16 cellular contexts compared by ENCODE assay signal in genomic region chr17:78180508-78180907, GRCh38. TPM values are rescaled to one million over a fixed set of nuclear protein-coding genes. Genes with fewer than 3 reads are reported as not detected.
A peak's percentile ranks its signal among the peaks of the same experiment; 100 is the strongest.
DNase-seq lines count a peak whose midpoint lies in the region; TF ChIP-seq lines count a peak whose summit lies in the region.
"Had no signal": no experiment of that assay in that cellular context is flagged by ENCODE, and none has a peak within 500 bp of the region (broad histone marks: within the 10 kb centered on the region; RNA-seq: fewer than 3 reads in every experiment).

No MANE protein-coding gene starts in this region.

- no peaks in the 10 kb centered on the region for H3K36me3 ChIP-seq in CD8-positive, alpha-beta memory T cell (ENCODE audit: insufficient read depth, low read length)
- H3K36me3 ChIP-seq in Peyer's patch (no peaks in the 10 kb centered on the region), fibroblast of lung (ENCODE audit: control insufficient read depth, insufficient read depth, low read length) (peaks cover 6% of the 10 kb centered on the region), rectal smooth muscle tissue (ENCODE audit: control insufficient read depth, insufficient read depth, low read length) (no peaks in the 10 kb centered on the region)

- peak overlapping the region in 7 of 8 donors; percentile 6 to 89 (median 52) for H3K27ac Mint-ChIP-seq in CD8-positive, alpha-beta memory T cell

- TF ChIP-seq CTCF in Peyer's patch (IDR thresholded peaks at IDR 0.05) (no peak), fibroblast of lung (conservative IDR thresholded peaks at IDR 0.05 in 1 of 2, IDR thresholded peaks at IDR 0.05 in 1 of 2; ENCODE audit: low read depth in 1 of 2, low read length in 2 of 2) (no peak)

- H3K9ac ChIP-seq in fibroblast of lung (ENCODE audit: insufficient read depth, low read length) (no peak overlapping the region), rectal smooth muscle tissue (ENCODE audit: low read length) (no peak overlapping the region)

- H3K4me3 ChIP-seq in CD8-positive, alpha-beta memory T cell (ENCODE audit: low read length), result no peak overlapping the region
- no peak overlapping the region for H3K4me3 ChIP-seq in Peyer's patch
- peak overlapping the region in 1 of 4 experiments; percentile 38 for H3K4me3 ChIP-seq in fibroblast of lung (replicated peaks in 1 of 4; ENCODE audit: control extremely low read depth in 1 of 4, insufficient read depth in 1 of 4, low read depth in 3 of 4, low read length in 4 of 4)
- H3K4me3 ChIP-seq in rectal smooth muscle tissue (ENCODE audit: low read length), result no peak overlapping the region
- H3K4me3 ChIP-seq: SK-N-MC had no signal

- H3K9me3 Mint-ChIP-seq in CD8-positive, alpha-beta memory T cell, result no peaks in the 10 kb centered on the region

- CTCF ChIA-PET in CD8-positive, alpha-beta memory T cell (lab: Charles Lee), result interaction anchor here (1.0 to 1.5 kb wide), 3 partner anchors 42 to 52 kb away, joined by 3 to 4 read pairs (median 3); partner anchors contain the start of gene TMC6

- H3K4me1 ChIP-seq in CD8-positive, alpha-beta memory T cell (ENCODE audit: insufficient read depth, low read length), result peaks cover 12% of the 10 kb centered on the region
- H3K4me1 ChIP-seq in Peyer's patch (peaks cover 0 to 32% (median 11%) of the 10 kb centered on the region in 4 donors), fibroblast of lung (ENCODE audit: control insufficient read depth, extremely low read depth, insufficient read depth, low read length) (no peaks in the 10 kb centered on the region), rectal smooth muscle tissue (ENCODE audit: control insufficient read depth, insufficient read depth, low read length) (peaks cover 12% of the 10 kb centered on the region)

- H3K27me3 ChIP-seq in CD8-positive, alpha-beta memory T cell (ENCODE audit: insufficient read depth, low read length, poor library complexity, severe bottlenecking), result no peaks in the 10 kb centered on the region
- no peaks in the 10 kb centered on the region for H3K27me3 ChIP-seq in Peyer's patch
- H3K27me3 ChIP-seq in fibroblast of lung (ENCODE audit: control insufficient read depth, insufficient read depth, low read length), result no peaks in the 10 kb centered on the region
- H3K27me3 ChIP-seq in rectal smooth muscle tissue (ENCODE audit: control insufficient read depth, insufficient read depth, low read length), result no peaks in the 10 kb centered on the region

- no peak for DNase-seq in CD8-positive, alpha-beta memory T cell
- DNase-seq in Peyer's patch, result no peak
- no peak for DNase-seq in fibroblast of lung (ENCODE audit: low read depth in 2 of 2)
- DNase-seq in NCI-H2081 treated with DMSO at 0.1 percent for 48 hours (lab: John Stamatoyannopoulos, UW), result no peak
- DNase-seq in hepatic stellate cell (ENCODE audit: low spot score), result no peak
- no peak for DNase-seq in stimulated activated CD4-positive, alpha-beta T cell treated with anti-CD3 and anti-CD28 coated beads, Interleukin-4, amount 100 ng/mL, for 1 hour
- no peak for DNase-seq in NCI-H1694 (lab: John Stamatoyannopoulos, UW)
- DNase-seq: activated CD4-positive, alpha-beta T cell treated with anti-CD3 and anti-CD28 coated beads, Interleukin-2, amount 50 U/mL, for 1 hour; amniotic stem cell; effector memory CD4-positive, alpha-beta T cell; Karpas-422; NCI-H2081; posterior cingulate gyrus; stimulated activated naive CD4-positive, alpha-beta T cell treated with Interleukin-2 at 50 U/mL for 16 hours had no signal

- peak overlapping the region; percentile 18 for H3K4me2 ChIP-seq in fibroblast of lung (ENCODE audit: extremely low read depth, insufficient read depth, low read length)

- peaks cover 2% of the 10 kb centered on the region for H3K79me2 ChIP-seq in fibroblast of lung (ENCODE audit: control insufficient read depth, insufficient read depth, low read length)

- peak overlapping the region; percentile 46 to 86 (median 65) for H3K4me3 Mint-ChIP-seq in CD8-positive, alpha-beta memory T cell

- TF ChIP-seq POLR2A in Peyer's patch (IDR thresholded peaks at IDR 0.05), result no peak

- H2AFZ ChIP-seq in fibroblast of lung (ENCODE audit: low read length), result peak overlapping the region; percentile 10

- H3K27me3 Mint-ChIP-seq in CD8-positive, alpha-beta memory T cell, result no peaks in the 10 kb centered on the region

- no peaks in the 10 kb centered on the region for H4K20me1 ChIP-seq in fibroblast of lung (ENCODE audit: control insufficient read depth, extremely low read depth, insufficient read depth, low read length)

- H3K27ac ChIP-seq in CD8-positive, alpha-beta memory T cell (ENCODE audit: low read depth, low read length), result no peak overlapping the region
- H3K27ac ChIP-seq in Peyer's patch, result peak overlapping the region in 3 of 4 donors; percentile 13 to 80 (median 59)
- no peak overlapping the region for H3K27ac ChIP-seq in fibroblast of lung (ENCODE audit: insufficient read depth, low read length)
- H3K27ac ChIP-seq in rectal smooth muscle tissue (ENCODE audit: low read depth, low read length), result peak overlapping the region; percentile 57
- H3K27ac ChIP-seq: SK-N-MC had no signal

- POLR2A ChIA-PET in CD8-positive, alpha-beta memory T cell (lab: Charles Lee), result no interaction called here

- no peaks in the 10 kb centered on the region for H3K9me3 ChIP-seq in CD8-positive, alpha-beta memory T cell (ENCODE audit: low read length)
- H3K9me3 ChIP-seq in Peyer's patch (no peaks in the 10 kb centered on the region), fibroblast of lung (ENCODE audit: control insufficient read depth, insufficient read depth, low read depth, low read length) (no peaks in the 10 kb centered on the region)

- H3K4me1 Mint-ChIP-seq in CD8-positive, alpha-beta memory T cell, result peaks cover 13 to 23% (median 23%) of the 10 kb centered on the region in 3 donors

- no peaks in the 10 kb centered on the region for H3K36me3 Mint-ChIP-seq in CD8-positive, alpha-beta memory T cell

RNA-seq across cellular contexts. Expression of gene TK1, which starts 6.3 kb away (rescaled TPM):
- 10 to 100 TPM; 84.4 to 86.2 TPM for total RNA-seq in CD8-positive, alpha-beta memory T cell
- polyA plus RNA-seq in CD8-positive, alpha-beta memory T cell, result 2.2 TPM
- total RNA-seq in Peyer's patch (10 to 100 TPM in 2 of 4 donors, 1 to 10 TPM in 2; 6.2 to 46.2 (median 10.1) TPM), fibroblast of lung (7.7 and 69.2 TPM in 2 replicates)
- 40.6 and 138 TPM in 2 replicates for polyA plus RNA-seq in fibroblast of lung
- polyA plus RNA-seq in fibroblast of lung (2012), result 52.7 and 151 TPM in 2 replicates
- polyA minus RNA-seq in fibroblast of lung (ENCODE audit: low replicate concordance), result 125 and 169 TPM in 2 replicates

RNA-seq across cellular contexts. Expression of gene AFMID, which starts 6.7 kb away (rescaled TPM):
- total RNA-seq in CD8-positive, alpha-beta memory T cell, result 10 to 100 TPM; 24.7 to 30.2 TPM
- 1.4 TPM for polyA plus RNA-seq in CD8-positive, alpha-beta memory T cell
- total RNA-seq in Peyer's patch, result 10 to 100 TPM; 28.2 to 98.2 (median 51.7) TPM
- total RNA-seq in fibroblast of lung, result 24.1 and 29.2 TPM in 2 replicates
- polyA plus RNA-seq in fibroblast of lung, result 20.9 and 28.1 TPM in 2 replicates
- 24.8 and 38.7 TPM in 2 replicates for polyA plus RNA-seq in fibroblast of lung (2012)
- 25.2 and 49.0 TPM in 2 replicates for polyA minus RNA-seq in fibroblast of lung (ENCODE audit: low replicate concordance)

RNA-seq across cellular contexts. Expression of gene SYNGR2, which starts 12.1 kb away (rescaled TPM):
- total RNA-seq in CD8-positive, alpha-beta memory T cell, result 100 to 1,000 TPM; 186 to 200 TPM
- polyA plus RNA-seq in CD8-positive, alpha-beta memory T cell, result 140 TPM
- 10 to 100 TPM; 51.2 to 87.2 (median 77.3) TPM for total RNA-seq in Peyer's patch
- total RNA-seq in fibroblast of lung, result 9.5 and 15.5 TPM in 2 replicates
- polyA plus RNA-seq in fibroblast of lung, result 23.8 and 25.0 TPM in 2 replicates
- 25.2 and 27.5 TPM in 2 replicates for polyA plus RNA-seq in fibroblast of lung (2012)
- 57.1 and 67.4 TPM in 2 replicates for polyA minus RNA-seq in fibroblast of lung (ENCODE audit: low replicate concordance)

RNA-seq across cellular contexts. Expression of gene BIRC5, which starts 33.5 kb away (rescaled TPM):
- total RNA-seq in CD8-positive, alpha-beta memory T cell, result 10 to 100 TPM; 61.0 to 65.1 TPM
- 0.69 TPM for polyA plus RNA-seq in CD8-positive, alpha-beta memory T cell
- total RNA-seq in Peyer's patch (1 to 10 TPM; 2.4 to 6.5 (median 5.7) TPM), fibroblast of lung (3.6 and 28.6 TPM in 2 replicates)
- 11.1 and 55.0 TPM in 2 replicates for polyA plus RNA-seq in fibroblast of lung
- 13.3 and 58.6 TPM in 2 replicates for polyA plus RNA-seq in fibroblast of lung (2012)
- 6.2 and 39.1 TPM in 2 replicates for polyA minus RNA-seq in fibroblast of lung (ENCODE audit: low replicate concordance)

RNA-seq across cellular contexts. Expression of gene C17orf99, which starts 34.3 kb away (rescaled TPM):
- total RNA-seq in CD8-positive, alpha-beta memory T cell, result not detected
- polyA plus RNA-seq in CD8-positive, alpha-beta memory T cell, result not detected
- total RNA-seq in Peyer's patch (1 to 10 TPM in 1 of 4 donors, not detected in 3; 1.6 TPM), fibroblast of lung (not detected in 2 replicates)
- not detected in 2 replicates for polyA plus RNA-seq in fibroblast of lung
- not detected in 2 replicates for polyA plus RNA-seq in fibroblast of lung (2012)
- not detected in 2 replicates for polyA minus RNA-seq in fibroblast of lung (ENCODE audit: low replicate concordance)

Comparison
In these comparisons a context has a peak if more than half of its experiments do, and no peak if none do; other contexts are left out.
1. H3K27ac ChIP-seq: peak in Peyer's patch (3 of 4) and rectal smooth muscle tissue (single experiment); none in CD8-positive, alpha-beta memory T cell (single experiment) and fibroblast of lung (single experiment).